In genomic region chr20:38128691-38129090, GRCh38 we compare ENCODE assay signal across 21 cellular contexts. TPM values are rescaled to one million over a fixed set of nuclear protein-coding genes. Genes with fewer than 3 reads are reported as not detected.
DNase-seq lines count a peak whose midpoint lies in the region; ATAC-seq and TF ChIP-seq lines count a peak whose summit lies in the region.
"Had no signal": no experiment of that assay in that cellular context is flagged by ENCODE, and none has a peak within 500 bp of the region (broad histone marks: within the 10 kb centered on the region; RNA-seq: fewer than 3 reads in every experiment).

No MANE protein-coding gene starts in this region.

- H3K4me3 Mint-ChIP-seq in activated naive CD4-positive, alpha-beta T cell treated with anti-CD3 and anti-CD28 coated beads, Interleukin-2, amount 10 ng/mL, durations not matched to agents 7 days and 5 days: no peak overlapping the region
- H3K4me3 Mint-ChIP-seq: activated naive CD8-positive, alpha-beta T cell treated with anti-CD3 and anti-CD28 coated beads, Interleukin-2, amount 50 U/mL, for 24 hours; activated T-helper 17 cell treated with anti-CD3 and anti-CD28 coated beads, Interleukin-2, amount 50 U/mL, for 72 hours; mesothelial cell of epicardium; natural killer cell treated with Interleukin-12 subunit alpha and Interleukin-12 subunit beta and Interleukin-15 and Interleukin-18, amount 100 ng/mL, for 72 hours; stimulated activated naive CD8-positive, alpha-beta T cell treated with anti-CD3 and anti-CD28 coated beads, Interleukin-15, amount 100 ng/mL, for 72 hours had no signal

- H3K79me1 ChIP-seq in mesenchymal stem cell (replicated peaks; ENCODE audit: low read length, poor library complexity, severe bottlenecking): no peaks in the 10 kb centered on the region

- CTCF ChIA-PET in activated naive CD4-positive, alpha-beta T cell treated with anti-CD3 and anti-CD28 coated beads, Interleukin-2, amount 10 ng/mL, durations not matched to agents 7 days and 5 days (lab: Charles Lee): no interaction called here

- H3K9me3 ChIP-seq in esophagus muscularis mucosa (no peaks in the 10 kb centered on the region), mesenchymal stem cell (ENCODE audit: control insufficient read depth, low read length) (no peaks in the 10 kb centered on the region), upper lobe of left lung (no peaks in the 10 kb centered on the region)
- H3K9me3 ChIP-seq: BLaER1 treated with 17β-estradiol and CSF1 and Interleukin-3, amounts not matched to agents 10 nM and 100 nM had no signal

- no peak overlapping the region for H2BK120ac ChIP-seq in mesenchymal stem cell (ENCODE audit: low read depth, low read length)

- H3K27me3 ChIP-seq in esophagus muscularis mucosa: no peaks in the 10 kb centered on the region
- peaks cover 0 to 25% of the 10 kb centered on the region in 2 experiments for H3K27me3 ChIP-seq in mesenchymal stem cell (ENCODE audit: control insufficient read depth in 1 of 2, insufficient read depth in 1 of 2, low read length in 2 of 2)
- H3K27me3 ChIP-seq in upper lobe of left lung: no peaks in the 10 kb centered on the region
- H3K27me3 ChIP-seq in H7 (ENCODE audit: control insufficient read depth, insufficient read depth, low read length): no peaks in the 10 kb centered on the region
- H3K27me3 ChIP-seq: BLaER1 treated with 17β-estradiol and CSF1 and Interleukin-3, amounts not matched to agents 10 nM and 100 nM; brain microvascular endothelial cell had no signal

- no peaks in the 10 kb centered on the region for H3K9me3 Mint-ChIP-seq in activated naive CD4-positive, alpha-beta T cell treated with anti-CD3 and anti-CD28 coated beads, Interleukin-2, amount 10 ng/mL, durations not matched to agents 7 days and 5 days
- H3K9me3 Mint-ChIP-seq: activated naive CD8-positive, alpha-beta T cell treated with anti-CD3 and anti-CD28 coated beads, Interleukin-2, amount 50 U/mL, for 24 hours; activated T-helper 17 cell treated with anti-CD3 and anti-CD28 coated beads, Interleukin-2, amount 50 U/mL, for 72 hours; mesothelial cell of epicardium; natural killer cell treated with Interleukin-12 subunit alpha and Interleukin-12 subunit beta and Interleukin-15 and Interleukin-18, amount 100 ng/mL, for 72 hours; stimulated activated naive CD8-positive, alpha-beta T cell treated with anti-CD3 and anti-CD28 coated beads, Interleukin-15, amount 100 ng/mL, for 72 hours had no signal

- H3K36me3 Mint-ChIP-seq in activated naive CD4-positive, alpha-beta T cell treated with anti-CD3 and anti-CD28 coated beads, Interleukin-2, amount 10 ng/mL, durations not matched to agents 7 days and 5 days: no peaks in the 10 kb centered on the region
- H3K36me3 Mint-ChIP-seq: mesothelial cell of epicardium; natural killer cell treated with Interleukin-12 subunit alpha and Interleukin-12 subunit beta and Interleukin-15 and Interleukin-18, amount 100 ng/mL, for 72 hours had no signal

- TF ChIP-seq EP300 in esophagus muscularis mucosa (IDR thresholded peaks at IDR 0.05): no peak
- no peak for TF ChIP-seq EP300 in upper lobe of left lung (IDR thresholded peaks at IDR 0.05)

- H3K23ac ChIP-seq in mesenchymal stem cell (ENCODE audit: low read length in 2 of 2): no peak overlapping the region

- H3K14ac ChIP-seq in mesenchymal stem cell (ENCODE audit: low read length in 2 of 2): peak overlapping the region in 1 of 2 experiments; percentile 35

- peak overlapping the region; percentile 41 to 84 for H3K18ac ChIP-seq in mesenchymal stem cell (ENCODE audit: low read depth in 1 of 2, low read length in 2 of 2)

- H3K4me3 ChIP-seq in esophagus muscularis mucosa (no peak overlapping the region), mesenchymal stem cell (ENCODE audit: insufficient read depth in 1 of 2, low read depth in 1 of 2, low read length in 2 of 2) (no peak overlapping the region), upper lobe of left lung (no peak overlapping the region), H7 (ENCODE audit: insufficient read depth, low read depth, low read length) (no peak overlapping the region)
- H3K4me3 ChIP-seq: BLaER1 treated with 17β-estradiol and CSF1 and Interleukin-3, amounts not matched to agents 10 nM and 100 nM had no signal

- H2BK5ac ChIP-seq in mesenchymal stem cell (ENCODE audit: low read depth, low read length, poor library complexity, severe bottlenecking): no peak overlapping the region

- peak overlapping the region; percentile 15 to 41 for H2BK12ac ChIP-seq in mesenchymal stem cell (ENCODE audit: low read length in 2 of 2)

- H3K4me1 ChIP-seq in esophagus muscularis mucosa (peaks cover 31 to 36% (median 35%) of the 10 kb centered on the region in 4 donors), mesenchymal stem cell (ENCODE audit: control insufficient read depth, insufficient read depth, low read depth, low read length) (peaks cover 22% of the 10 kb centered on the region), upper lobe of left lung (peaks cover 24 to 31% (median 27%) of the 10 kb centered on the region in 4 donors)

- H3K4me1 Mint-ChIP-seq in activated naive CD4-positive, alpha-beta T cell treated with anti-CD3 and anti-CD28 coated beads, Interleukin-2, amount 10 ng/mL, durations not matched to agents 7 days and 5 days: peaks cover 1% of the 10 kb centered on the region
- H3K4me1 Mint-ChIP-seq: activated T-helper 17 cell treated with anti-CD3 and anti-CD28 coated beads, Interleukin-2, amount 50 U/mL, for 72 hours; stimulated activated naive CD8-positive, alpha-beta T cell treated with anti-CD3 and anti-CD28 coated beads, Interleukin-15, amount 100 ng/mL, for 72 hours had no signal

- peak overlapping the region; percentile 24 to 55 for H3K4ac ChIP-seq in mesenchymal stem cell (ENCODE audit: low read depth in 1 of 2, low read length in 2 of 2)

- H2AFZ ChIP-seq in mesenchymal stem cell (ENCODE audit: low read depth, low read length): no peak overlapping the region

- H2BK15ac ChIP-seq in mesenchymal stem cell (ENCODE audit: low read depth, poor library complexity, severe bottlenecking): no peak overlapping the region

- H3K27ac ChIP-seq in esophagus muscularis mucosa (replicated peaks in 1 of 4) (peak overlapping the region; percentile 20 to 91 (median 84)), mesenchymal stem cell (ENCODE audit: low read length, poor library complexity, severe bottlenecking) (no peak overlapping the region), upper lobe of left lung (peak overlapping the region in 3 of 4 donors; percentile 11 to 87 (median 82))
- H3K27ac ChIP-seq: BLaER1 treated with 17β-estradiol and CSF1 and Interleukin-3, amounts not matched to agents 10 nM and 100 nM; brain microvascular endothelial cell had no signal

- H3K27ac Mint-ChIP-seq in activated naive CD4-positive, alpha-beta T cell treated with anti-CD3 and anti-CD28 coated beads, Interleukin-2, amount 10 ng/mL, durations not matched to agents 7 days and 5 days: no peak overlapping the region
- H3K27ac Mint-ChIP-seq: activated naive CD8-positive, alpha-beta T cell treated with anti-CD3 and anti-CD28 coated beads, Interleukin-2, amount 50 U/mL, for 24 hours; activated T-helper 17 cell treated with anti-CD3 and anti-CD28 coated beads, Interleukin-2, amount 50 U/mL, for 72 hours; mesothelial cell of epicardium; natural killer cell treated with Interleukin-12 subunit alpha and Interleukin-12 subunit beta and Interleukin-15 and Interleukin-18, amount 100 ng/mL, for 72 hours had no signal

- H4K8ac ChIP-seq in mesenchymal stem cell (ENCODE audit: low read length): peak overlapping the region; percentile 1

- no peak for ATAC-seq in upper lobe of left lung (ENCODE audit: low FRiP score in 2 of 2)
- ATAC-seq: activated naive CD8-positive, alpha-beta T cell treated with anti-CD3 and anti-CD28 coated beads, Interleukin-2, amount 50 U/mL, for 24 hours; activated T-helper 17 cell treated with anti-CD3 and anti-CD28 coated beads, Interleukin-2, amount 50 U/mL, for 72 hours; natural killer cell treated with Interleukin-12 subunit alpha and Interleukin-12 subunit beta and Interleukin-15 and Interleukin-18, amount 100 ng/mL, for 72 hours; stimulated activated naive CD8-positive, alpha-beta T cell treated with anti-CD3 and anti-CD28 coated beads, Interleukin-15, amount 100 ng/mL, for 72 hours had no signal

- TF ChIP-seq CTCF in esophagus muscularis mucosa (IDR thresholded peaks at IDR 0.05) (no peak), upper lobe of left lung (IDR thresholded peaks at IDR 0.05) (no peak)

- no peak overlapping the region for H2AK5ac ChIP-seq in mesenchymal stem cell (ENCODE audit: low read length, severe bottlenecking)

- peaks cover 6 to 54% (median 49%) of the 10 kb centered on the region in 4 donors for H3K36me3 ChIP-seq in esophagus muscularis mucosa
- no peaks in the 10 kb centered on the region for H3K36me3 ChIP-seq in mesenchymal stem cell (ENCODE audit: control insufficient read depth in 1 of 2, insufficient read depth in 2 of 2, low read depth in 1 of 2, low read length in 2 of 2)
- peaks cover 0 to 53% (median 26%) of the 10 kb centered on the region in 4 donors for H3K36me3 ChIP-seq in upper lobe of left lung
- H3K36me3 ChIP-seq in H7 (replicated peaks; ENCODE audit: control insufficient read depth, insufficient read depth, low read length): no peaks in the 10 kb centered on the region
- H3K36me3 ChIP-seq: BLaER1 treated with 17β-estradiol and CSF1 and Interleukin-3, amounts not matched to agents 10 nM and 100 nM had no signal

- WGBS in esophagus muscularis mucosa: 100% methylated on average over 2 of the region's 2 CpGs
- WGBS in mesenchymal stem cell: 99% methylated on average over 2 of the region's 2 CpGs
- WGBS in upper lobe of left lung, 2 donors: 96 to 100% methylated on average over 1 to 2 of the region's 2 CpGs

- H4K91ac ChIP-seq in mesenchymal stem cell (ENCODE audit: low read length): no peak overlapping the region

- H3K9ac ChIP-seq in mesenchymal stem cell (ENCODE audit: low read length): no peak overlapping the region
- H3K9ac ChIP-seq: BLaER1 treated with 17β-estradiol and CSF1 and Interleukin-3, amounts not matched to agents 10 nM and 100 nM had no signal

- H3K4me2 ChIP-seq in mesenchymal stem cell (ENCODE audit: low read length, poor library complexity, severe bottlenecking): no peak overlapping the region
- H3K4me2 ChIP-seq: BLaER1 treated with 17β-estradiol and CSF1 and Interleukin-3, amounts not matched to agents 10 nM and 100 nM had no signal

- intact Hi-C loops in esophagus muscularis mucosa (cut with DNase I): loop anchor here (5.0 kb wide), 1 partner anchor 56 kb away; no protein-coding TSS in a partner anchor

- peaks cover 13% of the 10 kb centered on the region for H3K27me3 Mint-ChIP-seq in activated naive CD4-positive, alpha-beta T cell treated with anti-CD3 and anti-CD28 coated beads, Interleukin-2, amount 10 ng/mL, durations not matched to agents 7 days and 5 days
- H3K27me3 Mint-ChIP-seq: activated naive CD8-positive, alpha-beta T cell treated with anti-CD3 and anti-CD28 coated beads, Interleukin-2, amount 50 U/mL, for 24 hours; activated T-helper 17 cell treated with anti-CD3 and anti-CD28 coated beads, Interleukin-2, amount 50 U/mL, for 72 hours; natural killer cell treated with Interleukin-12 subunit alpha and Interleukin-12 subunit beta and Interleukin-15 and Interleukin-18, amount 100 ng/mL, for 72 hours; stimulated activated naive CD8-positive, alpha-beta T cell treated with anti-CD3 and anti-CD28 coated beads, Interleukin-15, amount 100 ng/mL, for 72 hours had no signal

- TF ChIP-seq POLR2A in esophagus muscularis mucosa (IDR thresholded peaks at IDR 0.05; ENCODE audit: low read depth) (no peak), upper lobe of left lung (IDR thresholded peaks at IDR 0.05) (no peak)

- peak; percentile 8 for DNase-seq in activated naive CD4-positive, alpha-beta T cell treated with anti-CD3 and anti-CD28 coated beads, Interleukin-2, amount 10 ng/mL, durations not matched to agents 7 days and 5 days
- no peak for DNase-seq in activated naive CD4-positive, alpha-beta T cell (lab: John Stamatoyannopoulos, UW)
- DNase-seq in esophagus muscularis mucosa (ENCODE audit: extremely low spot score) (no peak), mesenchymal stem cell (no peak), upper lobe of left lung (peak in 1 of 2 donors; percentile 11), H7 (no peak), foreskin melanocyte (no peak), NCI-H524 (lab: John Stamatoyannopoulos, UW) (no peak)
- DNase-seq: activated naive CD8-positive, alpha-beta T cell treated with anti-CD3 and anti-CD28 coated beads, Interleukin-2, amount 50 U/mL, for 24 hours; brain microvascular endothelial cell; hippocampal formation; NCI-H1105 treated with DMSO at 0.1 percent for 48 hours; NCI-H510A; small intestine; stimulated activated CD4-positive, alpha-beta T cell treated with anti-CD3 and anti-CD28 coated beads, Interleukin-4, amount 100 ng/mL, for 1 hour; stimulated activated naive CD8-positive, alpha-beta T cell treated with anti-CD3 and anti-CD28 coated beads, Interleukin-15, amount 100 ng/mL, for 72 hours; SW 1271 had no signal

RNA-seq across cellular contexts. Expression of gene TGM2, which starts 36.4 kb away (rescaled TPM):
- total RNA-seq in esophagus muscularis mucosa (100 to 1,000 TPM; 170 to 385 (median 212) TPM), upper lobe of left lung (100 to 1,000 TPM in 5 of 6 donors, 10 to 100 TPM in 1; 98.7 to 469 (median 290) TPM)
- 537 TPM for polyA plus RNA-seq in mesenchymal stem cell (2013, experiment 1 of 2)
- polyA plus RNA-seq in mesenchymal stem cell (2013, experiment 2 of 2): 530 TPM
- 0.83 and 1.1 TPM in 2 replicates for total RNA-seq in H7 (2014; rRNA removed; shearing (Covaris generic))

Comparison
In these comparisons a context has a peak if more than half of its experiments do, and no peak if none do; other contexts are left out.
1. RNA of gene TGM2, which starts 36.4 kb away (total RNA-seq): 98.7 to 469 TPM in upper lobe of left lung and 170 to 385 TPM in esophagus muscularis mucosa; 0.83 to 1.1 TPM in H7; every median in the first group is over 10 times any median in the second.